ENCODE assay signal across 8 cellular contexts in the genomic region with DNA sequence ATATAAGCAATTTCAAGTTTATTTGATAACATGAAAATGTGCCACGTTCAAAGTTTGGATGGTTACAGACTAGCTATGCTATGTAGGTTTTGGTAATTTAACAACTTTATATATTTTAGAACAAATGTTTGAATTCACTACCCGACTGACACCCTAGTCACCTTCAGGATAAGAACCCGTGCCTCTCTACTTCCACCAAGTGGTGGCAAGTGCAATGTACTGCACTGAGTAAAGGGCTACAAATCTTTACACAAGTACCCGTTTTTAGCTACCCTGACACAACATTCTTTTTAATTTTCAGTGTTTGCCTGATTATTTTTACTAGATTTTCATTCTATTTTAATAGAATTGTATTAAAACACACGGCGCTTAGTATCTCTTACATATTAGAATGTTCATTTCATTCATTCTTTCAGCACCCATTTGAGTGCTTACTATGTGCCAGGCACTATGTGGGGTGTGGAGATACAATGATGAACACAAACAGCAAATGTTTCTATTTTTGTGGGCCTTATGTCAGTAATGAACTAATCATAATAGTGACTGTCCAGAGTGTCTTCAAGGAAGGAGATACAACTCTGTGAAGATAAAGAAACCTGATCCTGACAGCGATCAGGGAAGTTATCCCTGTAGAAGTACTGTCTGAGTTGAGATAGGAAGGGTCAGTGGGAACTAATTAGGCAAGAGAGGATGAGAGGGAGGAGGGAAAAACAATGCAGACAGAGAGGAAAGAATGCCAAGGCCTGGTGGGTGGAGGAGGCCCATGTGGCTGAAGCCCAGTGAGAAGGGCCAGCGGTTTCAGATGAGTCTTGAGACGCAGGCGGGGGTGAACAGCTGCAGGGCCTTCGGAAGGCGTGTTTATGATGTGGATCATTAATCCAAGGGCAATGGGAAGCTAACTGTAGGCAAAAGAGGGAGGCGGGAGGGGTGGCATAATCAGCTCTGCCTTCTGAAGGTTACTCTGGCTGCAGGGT. TPM values are rescaled to one million over a fixed set of nuclear protein-coding genes. Genes with fewer than 3 reads are reported as not detected.
A peak's percentile ranks its signal among the peaks of the same experiment; 100 is the strongest.
DNase-seq lines count a peak whose midpoint lies in the region; ATAC-seq and TF ChIP-seq lines count a peak whose summit lies in the region.

No MANE protein-coding gene starts in this region.

- POLR2A ChIA-PET in AG04449 (lab: Yijun Ruan, JAX) (no interaction called here), PC-9 (lab: Charles Lee; ENCODE audit: unreplicated experiment) (no interaction called here)

- H3K79me2 ChIP-seq in PC-9 (ENCODE audit: low read depth) = no peaks in the 10 kb centered on the region

- no peak overlapping the region for H3K27ac ChIP-seq in PC-9
- no peak overlapping the region for H3K27ac ChIP-seq in body of pancreas
- H3K27ac ChIP-seq in liver (ENCODE audit: low read depth in 1 of 2, low read length in 2 of 2) = no peak overlapping the region
- no peak overlapping the region for H3K27ac ChIP-seq in uterus

- TF ChIP-seq POLR2A in body of pancreas (IDR thresholded peaks at IDR 0.05) (no peak), uterus (IDR thresholded peaks at IDR 0.05) (no peak)

- H3K9ac ChIP-seq in liver (ENCODE audit: low read depth in 1 of 2, low read length in 2 of 2) = no peak overlapping the region

- H3K9me3 ChIP-seq in PC-9 (ENCODE audit: insufficient read depth, low read depth) (no peaks in the 10 kb centered on the region), body of pancreas (no peaks in the 10 kb centered on the region), liver (ENCODE audit: control insufficient read depth in 4 of 4, low read length in 3 of 4) (no peaks in the 10 kb centered on the region), uterus (no peaks in the 10 kb centered on the region)

- peak; percentile 14 for DNase-seq in AG04449 (ENCODE audit: low read depth, low spot score)
- DNase-seq in GF-D8 (lab: John Stamatoyannopoulos, UW) = peak; percentile 42
- DNase-seq in HT1080 (ENCODE audit: low read depth) = peak; percentile 20
- DNase-seq in PC-9 = peak; percentile 14 to 42
- peak in 3 of 4 donors; percentile 40 to 45 (median 41) for DNase-seq in body of pancreas
- DNase-seq in uterus = no peak
- no peak for DNase-seq in activated CD8-positive, alpha-beta memory T cell treated with anti-CD3 and anti-CD28 coated beads, Interleukin-2, amount 50 U/mL, for 4 hours

- BruUV-seq in PC-9 (replicated peaks; lab: Mats Ljungman, UMichigan) = no TSS peak

- no peak overlapping the region for H3K4me3 ChIP-seq in AG04449 (ENCODE audit: low read depth, low read length)
- H3K4me3 ChIP-seq in PC-9 = no peak overlapping the region
- H3K4me3 ChIP-seq in body of pancreas = no peak overlapping the region
- no peak overlapping the region for H3K4me3 ChIP-seq in liver (ENCODE audit: low read depth in 1 of 3, low read length in 3 of 3)
- H3K4me3 ChIP-seq in uterus = no peak overlapping the region

- H3K9me2 ChIP-seq in PC-9 (ENCODE audit: insufficient read depth) = no peaks in the 10 kb centered on the region

- TF ChIP-seq CTCF in AG04449 (IDR thresholded peaks at IDR 0.05; ENCODE audit: insufficient read depth, low read length, missing control alignments) (peak; percentile 73), PC-9 (conservative IDR thresholded peaks at IDR 0.05) (peak; percentile 68), body of pancreas (IDR thresholded peaks at IDR 0.05) (peak; percentile 53 to 75 (median 59)), liver (IDR thresholded peaks at IDR 0.05; ENCODE audit: low read depth, low read length, missing input control) (peak; percentile 62), uterus (IDR thresholded peaks at IDR 0.05) (peak in 3 of 4 experiments; percentile 20 to 43 (median 21))

- no peaks in the 10 kb centered on the region for H3K27me3 ChIP-seq in PC-9 (ENCODE audit: insufficient read depth, low read depth)
- H3K27me3 ChIP-seq in body of pancreas = no peaks in the 10 kb centered on the region
- no peaks in the 10 kb centered on the region for H3K27me3 ChIP-seq in liver (ENCODE audit: control insufficient read depth in 4 of 4, insufficient read depth in 4 of 4, low read length in 3 of 4)
- no peaks in the 10 kb centered on the region for H3K27me3 ChIP-seq in uterus

- intact Hi-C loops in PC-9 (cut with micrococcal nuclease; ENCODE audit: unreplicated experiment) (loop anchor here (5.0 kb wide), 1 partner anchor 54 kb away; no protein-coding TSS in a partner anchor), body of pancreas (cut with DNase I) (no loop called here), uterus (cut with DNase I; ENCODE audit: low total_unique reads) (no loop called here)

- no peaks in the 10 kb centered on the region for H4K20me1 ChIP-seq in PC-9 (ENCODE audit: insufficient read depth)

- H3K4me1 ChIP-seq in PC-9 (replicated peaks; ENCODE audit: insufficient read depth) = peaks cover 6% of the 10 kb centered on the region; the same call in 1 of the 2 replicates
- H3K4me1 ChIP-seq in body of pancreas = peaks cover 6% of the 10 kb centered on the region
- peaks cover 2 to 16% (median 9%) of the 10 kb centered on the region in 4 donors for H3K4me1 ChIP-seq in liver (ENCODE audit: control insufficient read depth in 4 of 4, insufficient read depth in 4 of 4, low read length in 3 of 4)
- no peaks in the 10 kb centered on the region for H3K4me1 ChIP-seq in uterus

- peak; percentile 70 to 80 for TF ChIP-seq RAD21 in liver (IDR thresholded peaks at IDR 0.05)

- WGBS in body of pancreas, 2 donors = 45 to 48% methylated on average over 13 of the region's 13 CpGs
- WGBS in liver = 54% methylated on average over 13 of the region's 13 CpGs

- no peaks in the 10 kb centered on the region for H3K36me3 ChIP-seq in PC-9 (ENCODE audit: low read depth)
- H3K36me3 ChIP-seq in body of pancreas (replicated peaks in 1 of 2; ENCODE audit: insufficient read depth in 1 of 2, low read depth in 2 of 2) = no peaks in the 10 kb centered on the region
- H3K36me3 ChIP-seq in liver (ENCODE audit: control insufficient read depth in 4 of 4, insufficient read depth in 3 of 4, low read depth in 1 of 4, low read length in 3 of 4) = no peaks in the 10 kb centered on the region
- H3K36me3 ChIP-seq in uterus = no peaks in the 10 kb centered on the region

- no peak overlapping the region for H2AFZ ChIP-seq in PC-9

- CTCF ChIA-PET in AG04449 (lab: Yijun Ruan, JAX) (interaction anchor here (0.7 to 4.3 kb wide), 16 partner anchors 11 to 265 kb away, joined by 3 to 43 read pairs (median 4); a partner anchor contains a TSS), PC-9 (lab: Charles Lee) (interaction anchor here (1.1 kb wide), 1 partner anchor 129 kb away, joined by 3 read pairs; a partner anchor contains a TSS)

- H3F3A ChIP-seq in PC-9 (ENCODE audit: insufficient read depth, low read depth) = no peaks in the 10 kb centered on the region; the same call in 1 of the 2 replicates

- no peak for ATAC-seq in body of pancreas

- H3K4me2 ChIP-seq in PC-9 = no peak overlapping the region

TF ChIP-seq in liver, 16 proteins besides CTCF, POLR2A, EP300 and RAD21 (continues in another document):
- no peak for TF ChIP-seq TAF1 (conservative IDR thresholded peaks at IDR 0.05)
- TF ChIP-seq YY1 (IDR thresholded peaks at IDR 0.05) = no peak
- TF ChIP-seq, protein P1, sequence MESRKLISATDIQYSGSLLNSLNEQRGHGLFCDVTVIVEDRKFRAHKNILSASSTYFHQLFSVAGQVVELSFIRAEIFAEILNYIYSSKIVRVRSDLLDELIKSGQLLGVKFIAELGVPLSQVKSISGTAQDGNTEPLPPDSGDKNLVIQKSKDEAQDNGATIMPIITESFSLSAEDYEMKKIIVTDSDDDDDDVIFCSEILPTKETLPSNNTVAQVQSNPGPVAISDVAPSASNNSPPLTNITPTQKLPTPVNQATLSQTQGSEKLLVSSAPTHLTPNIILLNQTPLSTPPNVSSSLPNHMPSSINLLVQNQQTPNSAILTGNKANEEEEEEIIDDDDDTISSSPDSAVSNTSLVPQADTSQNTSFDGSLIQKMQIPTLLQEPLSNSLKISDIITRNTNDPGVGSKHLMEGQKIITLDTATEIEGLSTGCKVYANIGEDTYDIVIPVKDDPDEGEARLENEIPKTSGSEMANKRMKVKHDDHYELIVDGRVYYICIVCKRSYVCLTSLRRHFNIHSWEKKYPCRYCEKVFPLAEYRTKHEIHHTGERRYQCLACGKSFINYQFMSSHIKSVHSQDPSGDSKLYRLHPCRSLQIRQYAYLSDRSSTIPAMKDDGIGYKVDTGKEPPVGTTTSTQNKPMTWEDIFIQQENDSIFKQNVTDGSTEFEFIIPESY (IDR thresholded peaks at IDR 0.05) = no peak
- no peak for TF ChIP-seq NR2F2 (IDR thresholded peaks at IDR 0.05)
- no peak for TF ChIP-seq EGR1 (IDR thresholded peaks at IDR 0.05; ENCODE audit: low read depth in 2 of 2)
- TF ChIP-seq JUND (IDR thresholded peaks at IDR 0.05) = no peak
- no peak for TF ChIP-seq RXRA (IDR thresholded peaks at IDR 0.05)
- no peak for TF ChIP-seq GABPA (IDR thresholded peaks at IDR 0.05 in 1 of 2, conservative IDR thresholded peaks at IDR 0.05 in 1 of 2)
- no peak for TF ChIP-seq FOXA1 (IDR thresholded peaks at IDR 0.05)
- TF ChIP-seq FOXA2 (IDR thresholded peaks at IDR 0.05) = no peak
- no peak for TF ChIP-seq HNF4G (IDR thresholded peaks at IDR 0.05)
- TF ChIP-seq SP1 (IDR thresholded peaks at IDR 0.05) = no peak

RNA-seq across cellular contexts. Expression of a gene that starts 3.8 kb away (rescaled TPM):
- 0.03 and 0.20 TPM in 2 replicates for total RNA-seq in HT1080 (2014; rRNA removed; shearing (Covaris generic))
- polyA plus RNA-seq in HT1080 (2015; cell fraction: cytosol; rRNA removed) = 0.38 and 0.79 TPM in 2 replicates
- 0.14 and 0.90 TPM in 2 replicates for polyA plus RNA-seq in HT1080 (2015; cell fraction: nucleus; rRNA removed)
- total RNA-seq in PC-9 (2021) = 1.8 and 2.4 TPM in 2 replicates
- total RNA-seq in body of pancreas = 1 to 10 TPM in 1 of 2 donors, under 1 TPM in 1; 0.78 to 1.3 TPM
- 1 to 10 TPM in 1 of 2 donors, under 1 TPM in 1; 0.19 to 1.6 TPM for total RNA-seq in liver
- polyA plus RNA-seq in liver = 1 to 10 TPM in 1 of 2 donors, under 1 TPM in 1; 0.82 to 1.2 TPM
- 1 to 10 TPM in 2 of 4 donors, under 1 TPM in 1, not detected in 1; 0.26 to 4.1 (median 2.2) TPM for total RNA-seq in uterus

RNA-seq across cellular contexts. Expression of a gene that starts 10.0 kb away (rescaled TPM):
- 0.31 and 0.43 TPM in 2 replicates for total RNA-seq in HT1080 (2014; rRNA removed; shearing (Covaris generic))
- polyA plus RNA-seq in HT1080 (2015; cell fraction: cytosol; rRNA removed) = 3.2 TPM in 2 replicates
- polyA plus RNA-seq in HT1080 (2015; cell fraction: nucleus; rRNA removed) = 2.1 and 3.2 TPM in 2 replicates
- total RNA-seq in PC-9 (2021) = 3.3 and 4.5 TPM in 2 replicates
- total RNA-seq in body of pancreas = 1 to 10 TPM in 1 of 2 donors, not detected in 1; 1.0 TPM
- under 1 TPM; 0.33 to 0.92 TPM for total RNA-seq in liver
- 1 to 10 TPM; 3.1 to 5.4 TPM for polyA plus RNA-seq in liver
- total RNA-seq in uterus = 10 to 100 TPM in 1 of 4 donors, 1 to 10 TPM in 2, not detected in 1; 1.1 to 27.9 (median 8.1) TPM

Comparison
In these comparisons a context has a peak if more than half of its experiments do, and no peak if none do; other contexts are left out.
1. DNase-seq: peak in AG04449 (single experiment), GF-D8 (single experiment), HT1080 (single experiment), PC-9 (2 of 2) and body of pancreas (3 of 4); none in uterus (0 of 2) and activated CD8-positive, alpha-beta memory T cell treated with anti-CD3 and anti-CD28 coated beads, Interleukin-2, amount 50 U/mL, for 4 hours (single experiment).
2. CTCF ChIP-seq: peak in every context shown above with its lines; median percentile 73 in AG04449; 68 in PC-9; 62 in liver; 59 in body of pancreas; 21 in uterus.